19 cellular contexts compared by ENCODE assay signal in genomic region chr19:30049226-30049625, GRCh38.
"Had no signal": no experiment of that assay in that cellular context is flagged by ENCODE, and none has a peak within 500 bp of the region (broad histone marks: within the 10 kb centered on the region; RNA-seq: fewer than 3 reads in every experiment).

No MANE protein-coding gene starts in this region.

- H3K4me3 ChIP-seq: body of pancreas, colonic mucosa, lung, right lobe of liver, stomach had no signal

- H3K9me3 Mint-ChIP-seq: activated CD8-positive, alpha-beta T cell treated with anti-CD3 and anti-CD28 coated beads for 36 hours; activated naive CD8-positive, alpha-beta T cell treated with anti-CD3 and anti-CD28 coated beads, Interleukin-2, amount 10 ng/mL, durations not matched to agents 7 days and 5 days; activated T-helper 17 cell treated with anti-CD3 and anti-CD28 coated beads, Interleukin-2, amount 50 U/mL, for 72 hours; T-helper 2 cell treated with Interferon-gamma antibody and Interleukin-4, amounts not matched to agents 5 μg/mL and 100 μg/mL, for 36 hours; WTC11 had no signal

- H3K27me3 ChIP-seq: body of pancreas, colonic mucosa, right lobe of liver, stomach had no signal

- H3K36me3 ChIP-seq: colonic mucosa, right lobe of liver, stomach had no signal

- DNase-seq: activated CD4-positive, alpha-beta T cell treated with anti-CD3 and anti-CD28 coated beads for 4 hours; activated CD8-positive, alpha-beta T cell treated with anti-CD3 and anti-CD28 coated beads for 36 hours; activated naive CD4-positive, alpha-beta T cell; activated naive CD8-positive, alpha-beta T cell treated with anti-CD3 and anti-CD28 coated beads, Interleukin-2, amount 10 ng/mL, durations not matched to agents 7 days and 5 days; activated T-cell treated with anti-CD3 and anti-CD28 coated beads, Interleukin-2, amount 50 U/mL, for 1 hour; body of pancreas; central memory CD4-positive, alpha-beta T cell; colonic mucosa; erythroblast; right lobe of liver; small intestine; stimulated activated CD4-positive, alpha-beta T cell treated with anti-CD3 and anti-CD28 coated beads, Interleukin-15, amount 100 ng/mL, for 24 hours; stimulated activated CD4-positive, alpha-beta T cell treated with anti-CD3 and anti-CD28 coated beads, Interleukin-4, amount 100 ng/mL, for 1 hour; stomach had no signal

- H3K4me1 ChIP-seq: body of pancreas, colonic mucosa, right lobe of liver, stomach had no signal

- H3K36me3 Mint-ChIP-seq: activated naive CD8-positive, alpha-beta T cell treated with anti-CD3 and anti-CD28 coated beads, Interleukin-2, amount 10 ng/mL, durations not matched to agents 7 days and 5 days; WTC11 had no signal

- H3K27ac ChIP-seq: body of pancreas, colonic mucosa, right lobe of liver, stomach had no signal

- ATAC-seq: activated CD8-positive, alpha-beta T cell treated with anti-CD3 and anti-CD28 coated beads for 36 hours; activated T-helper 17 cell treated with anti-CD3 and anti-CD28 coated beads, Interleukin-2, amount 50 U/mL, for 72 hours; body of pancreas; left lobe of liver; right lobe of liver; WTC11 had no signal

- H3K27ac Mint-ChIP-seq: activated CD8-positive, alpha-beta T cell treated with anti-CD3 and anti-CD28 coated beads for 36 hours; activated naive CD8-positive, alpha-beta T cell treated with anti-CD3 and anti-CD28 coated beads, Interleukin-2, amount 10 ng/mL, durations not matched to agents 7 days and 5 days; activated T-helper 17 cell treated with anti-CD3 and anti-CD28 coated beads, Interleukin-2, amount 50 U/mL, for 72 hours; T-helper 2 cell treated with Interferon-gamma antibody and Interleukin-4, amounts not matched to agents 5 μg/mL and 100 μg/mL, for 36 hours; WTC11 had no signal

- H3K9me3 ChIP-seq: body of pancreas, colonic mucosa, right lobe of liver, stomach had no signal
